In genomic region chr1:230421485-230421884, GRCh38 we compare ENCODE assay signal across 18 cellular contexts. TPM values are rescaled to one million over a fixed set of nuclear protein-coding genes. Genes with fewer than 3 reads are reported as not detected.
DNase-seq lines count a peak whose midpoint lies in the region; ATAC-seq and TF ChIP-seq lines count a peak whose summit lies in the region.
"Had no signal": no experiment of that assay in that cellular context is flagged by ENCODE, and none has a peak within 500 bp of the region (broad histone marks: within the 10 kb centered on the region; RNA-seq: fewer than 3 reads in every experiment).

No MANE protein-coding gene starts in this region.

- H3K9ac ChIP-seq in neural cell (ENCODE audit: low read length) = peak overlapping the region; percentile 41

- H3K4me2 ChIP-seq in neural cell (ENCODE audit: low read length) = no peak overlapping the region

- H2AFZ ChIP-seq in neural cell (ENCODE audit: low read depth, low read length) = no peak overlapping the region

- H3K36me3 Mint-ChIP-seq in CD14-positive monocyte = peaks cover 0 to 3% of the 10 kb centered on the region in 2 donors

- no peaks in the 10 kb centered on the region for H3F3A ChIP-seq in neural cell (ENCODE audit: insufficient read depth, low read length, poor library complexity, severe bottlenecking)

- TF ChIP-seq EP300 in neural cell (conservative IDR thresholded peaks at IDR 0.05; ENCODE audit: poor library complexity, severe bottlenecking) = no peak

- TF ChIP-seq CTCF in dorsolateral prefrontal cortex (IDR thresholded peaks at IDR 0.05 in 54 of 56, conservative IDR thresholded peaks at IDR 0.05 in 2 of 56; ENCODE audit: low read depth in 1 of 56, partially characterized antibody in 56 of 56) = no peak
- no peak for TF ChIP-seq CTCF in neural cell (IDR thresholded peaks at IDR 0.05; ENCODE audit: poor library complexity, severe bottlenecking)
- no peak for TF ChIP-seq CTCF in CD14-positive monocyte (IDR thresholded peaks at IDR 0.05)

- ATAC-seq in left colon (no peak), HG03442 (IDR thresholded peaks at IDR 0.05; ENCODE audit: unreplicated experiment) (no peak)
- ATAC-seq: SK-N-SH treated with all-trans-retinoic acid at 6 μM for 48 hours had no signal

- H3K27me3 Mint-ChIP-seq in CD14-positive monocyte (ENCODE audit: low read depth in 3 of 3) = peaks cover 46 to 63% (median 49%) of the 10 kb centered on the region in 3 donors

- no peak overlapping the region for H3K27ac Mint-ChIP-seq in CD14-positive monocyte
- H3K27ac Mint-ChIP-seq: B cell; CD4-positive, alpha-beta T cell; HFFc6 had no signal

- peaks cover 14% of the 10 kb centered on the region for H4K20me1 ChIP-seq in neural cell (ENCODE audit: insufficient read depth)

- H3K27ac ChIP-seq in dorsolateral prefrontal cortex (peak overlapping the region in 48 of 59 donors; percentile 6 to 86 (median 68)), neural cell (ENCODE audit: low read length) (no peak overlapping the region)
- H3K27ac ChIP-seq: 22Rv1 had no signal

- no peaks in the 10 kb centered on the region for H3K9me2 ChIP-seq in neural cell (ENCODE audit: insufficient read depth, low read length)

- H3K4me1 Mint-ChIP-seq in CD14-positive monocyte = peaks cover 8% of the 10 kb centered on the region

- no peaks in the 10 kb centered on the region for H3K27me3 ChIP-seq in dorsolateral prefrontal cortex
- H3K27me3 ChIP-seq in neural cell (ENCODE audit: insufficient read depth, low read depth, low read length) = no peaks in the 10 kb centered on the region

- H3K36me3 ChIP-seq in neural cell (ENCODE audit: insufficient read depth, low read length) = no peaks in the 10 kb centered on the region

- H3K9me3 Mint-ChIP-seq in CD14-positive monocyte = peaks cover 2 to 27% (median 13%) of the 10 kb centered on the region in 7 donors

- DNase-seq in DMS79 treated with DMSO at 0.1 percent for 48 hours (lab: John Stamatoyannopoulos, UW) (peak; percentile 26), DMS79 (lab: John Stamatoyannopoulos, UW) (no peak), NCI-H2227 (lab: John Stamatoyannopoulos, UW; ENCODE audit: unreplicated experiment) (peak; percentile 27), dorsolateral prefrontal cortex (no peak), CD14-positive monocyte (ENCODE audit: low spot score) (no peak), left colon (no peak)
- DNase-seq: CD4-positive, alpha-beta T cell; GOT3; HFFc6; KBM-7; NCI-H1436; NCI-H2029 treated with DMSO at 0.1 percent for 48 hours; SHP77 had no signal

- peaks cover 69% of the 10 kb centered on the region for H3K79me2 ChIP-seq in neural cell (replicated peaks; ENCODE audit: insufficient read depth, low read length)

- H3K9me3 ChIP-seq in neural cell (ENCODE audit: low read length) = no peaks in the 10 kb centered on the region

- H3K4me3 ChIP-seq in dorsolateral prefrontal cortex (peak overlapping the region in 45 of 59 donors; percentile 2 to 88 (median 74)), neural cell (ENCODE audit: low read length) (peak overlapping the region; percentile 90)

- no peak for TF ChIP-seq RAD21 in neural cell (conservative IDR thresholded peaks at IDR 0.05)

- no peak overlapping the region for H3K4me3 Mint-ChIP-seq in CD14-positive monocyte
- H3K4me3 Mint-ChIP-seq: B cell; CD4-positive, alpha-beta T cell; HFFc6 had no signal

- intact Hi-C loops in dorsolateral prefrontal cortex (cut with DNase I) = loop anchor here (10.0 kb wide), 1 partner anchor 353 kb away; no protein-coding TSS in a partner anchor
- intact Hi-C loops in CD14-positive monocyte (cut with micrococcal nuclease) = no loop called here
- intact Hi-C loops in left colon (cut with DNase I, micrococcal nuclease) = no loop called here

TF ChIP-seq in neural cell, 6 proteins besides CTCF, POLR2A, EP300 and RAD21:
- TF ChIP-seq TAF1 (IDR thresholded peaks at IDR 0.05; ENCODE audit: low read depth) = no peak
- no peak for TF ChIP-seq MXI1 (conservative IDR thresholded peaks at IDR 0.05; ENCODE audit: poor library complexity, severe bottlenecking)
- TF ChIP-seq EZH2 (IDR thresholded peaks at IDR 0.05; ENCODE audit: borderline replicate concordance, insufficient read depth, low read length, poor library complexity, severe bottlenecking) = no peak
- TF ChIP-seq POLR2AphosphoS5 (IDR thresholded peaks at IDR 0.05) = no peak
- TF ChIP-seq SMC3 (conservative IDR thresholded peaks at IDR 0.05; ENCODE audit: poor library complexity) = no peak

RNA-seq across cellular contexts. Expression of gene PGBD5, which starts 4.6 kb away (rescaled TPM):
- 100 to 1,000 TPM in 40 of 120 experiments, 10 to 100 TPM in 80; 42.3 to 119 (median 92.1) TPM for total RNA-seq in dorsolateral prefrontal cortex
- 16.3 and 17.3 TPM in 2 replicates for polyA plus RNA-seq in neural cell
- polyA minus RNA-seq in neural cell = 28.6 and 34.3 TPM in 2 replicates
- not detected for polyA plus RNA-seq in CD14-positive monocyte
- 1 to 10 TPM; 2.0 to 3.0 TPM for total RNA-seq in left colon
- total RNA-seq: B cell; CD4-positive, alpha-beta T cell had no signal

Comparison
In these comparisons a context has a peak if more than half of its experiments do, and no peak if none do; other contexts are left out.
1. DNase-seq: peak in DMS79 treated with DMSO at 0.1 percent for 48 hours (single experiment) and NCI-H2227 (single experiment); none in DMS79 (single experiment), dorsolateral prefrontal cortex (0 of 10), CD14-positive monocyte (single experiment) and left colon (0 of 2).
2. RNA of gene PGBD5, which starts 4.6 kb away (total RNA-seq): 42.3 to 119 TPM in dorsolateral prefrontal cortex; 2.0 to 3.0 TPM in left colon; every median in the first group is over 10 times any median in the second.
3. intact Hi-C loops: an anchor here in dorsolateral prefrontal cortex (10.0 kb wide); none called in CD14-positive monocyte and left colon.